Comparison of ENCODE assay signal across 1 cellular context in genomic region chr12:54000105-54000773, GRCh38.
TF ChIP-seq lines count a peak whose summit lies in the region.

Gene HOXC9 (plus strand): TSS chr12:54000161. CDS start chr12:54000189, 28 bp downstream.

TF ChIP-seq in K562, 482 proteins besides CTCF, POLR2A, EP300 and RAD21 (continued from another document and continues in another):
- peak; percentile 65; the same call in 1 of the 2 replicates for TF ChIP-seq ZNF395 (CRISPR knock-in tag; IDR thresholded peaks at IDR 0.05)
- peak; percentile 92 for TF ChIP-seq MGA (IDR thresholded peaks at IDR 0.05)
- TF ChIP-seq ZBTB5 (IDR thresholded peaks at IDR 0.05) = no peak
- TF ChIP-seq SMAD4 (CRISPR knock-in tag; conservative IDR thresholded peaks at IDR 0.05) = peak; percentile 62
- TF ChIP-seq ZNF668 (CRISPR knock-in tag; IDR thresholded peaks at IDR 0.05) = no peak
- TF ChIP-seq NCOA2 (IDR thresholded peaks at IDR 0.05; ENCODE audit: partially characterized antibody in 2 of 2) = no peak
- peak; percentile 95 for TF ChIP-seq CHD1 (IDR thresholded peaks at IDR 0.05; ENCODE audit: low read length)
- no peak for TF ChIP-seq ZNF584 (CRISPR knock-in tag; IDR thresholded peaks at IDR 0.05; ENCODE audit: low read depth)
- TF ChIP-seq STAT6 (CRISPR knock-in tag; IDR thresholded peaks at IDR 0.05) = no peak
- no peak for TF ChIP-seq HMG20B (CRISPR knock-in tag; IDR thresholded peaks at IDR 0.05)
- TF ChIP-seq CBX8 (IDR thresholded peaks at IDR 0.05; ENCODE audit: borderline replicate concordance, extremely low read depth, low read depth, low read length, poor library complexity, severe bottlenecking) = no peak
- TF ChIP-seq NFIC (IDR thresholded peaks at IDR 0.05) = 0 out of 2 replicates have a peak, but pooled peaks have one; percentile 21
- no peak for TF ChIP-seq SMARCA5 (IDR thresholded peaks at IDR 0.05)
- TF ChIP-seq XRCC4 (IDR thresholded peaks at IDR 0.05; ENCODE audit: extremely low read depth, insufficient read depth, insufficient read length) = no peak
- no peak for TF ChIP-seq ARNT (IDR thresholded peaks at IDR 0.05)
- TF ChIP-seq ZNF124 (CRISPR knock-in tag; IDR thresholded peaks at IDR 0.05) = no peak; the same call in 1 of the 2 replicates
- TF ChIP-seq ATF4 (CRISPR knock-in tag; IDR thresholded peaks at IDR 0.05) = no peak
- no peak for TF ChIP-seq SRSF1 (IDR thresholded peaks at IDR 0.05; ENCODE audit: low read depth, low read length)
- TF ChIP-seq ZNF655 (CRISPR knock-in tag; IDR thresholded peaks at IDR 0.05) = no peak
- no peak for TF ChIP-seq CTCFL (IDR thresholded peaks at IDR 0.05; ENCODE audit: borderline replicate concordance, insufficient read depth, low read depth, low read length, poor library complexity, severe bottlenecking)
- TF ChIP-seq ZFP30 (CRISPR knock-in tag; IDR thresholded peaks at IDR 0.05; ENCODE audit: borderline replicate concordance) = no peak
- no peak for TF ChIP-seq BMI1 (IDR thresholded peaks at IDR 0.05; ENCODE audit: low read length)
- TF ChIP-seq SMARCE1 (IDR thresholded peaks at IDR 0.05) = no peak
- TF ChIP-seq PHB (CRISPR knock-in tag; IDR thresholded peaks at IDR 0.05) = peak; percentile 68; the same call in 1 of the 2 replicates
- TF ChIP-seq NR2C1 (IDR thresholded peaks at IDR 0.05) = no peak
- no peak for TF ChIP-seq NR2C1 (tag; IDR thresholded peaks at IDR 0.05)
- TF ChIP-seq MTA1 (IDR thresholded peaks at IDR 0.05; ENCODE audit: borderline replicate concordance) = no peak
- TF ChIP-seq USF1 (CRISPR knock-in tag; IDR thresholded peaks at IDR 0.05) = peak; percentile 51; the same call in 1 of the 2 replicates
- TF ChIP-seq SFPQ (IDR thresholded peaks at IDR 0.05; ENCODE audit: low read depth, low read length) = no peak
- TF ChIP-seq MXI1 (IDR thresholded peaks at IDR 0.05; ENCODE audit: low read depth, low read length) = no peak
- TF ChIP-seq HEY1 (CRISPR knock-in tag; IDR thresholded peaks at IDR 0.05; ENCODE audit: borderline replicate concordance) = no peak
